10 cellular contexts compared by ENCODE assay signal in genomic region chr19:46783670-46784069, GRCh38. TPM values are rescaled to one million over a fixed set of nuclear protein-coding genes. Genes with fewer than 3 reads are reported as not detected.
DNase-seq lines count a peak whose midpoint lies in the region; ATAC-seq and TF ChIP-seq lines count a peak whose summit lies in the region.
"Had no signal": no experiment of that assay in that cellular context is flagged by ENCODE, and none has a peak within 500 bp of the region (broad histone marks: within the 10 kb centered on the region; RNA-seq: fewer than 3 reads in every experiment).

No MANE protein-coding gene starts in this region.

- H3K9ac ChIP-seq in neural progenitor cell = no peak overlapping the region

- H3K4me1 ChIP-seq in neural progenitor cell = peaks cover 20% of the 10 kb centered on the region

- no peaks in the 10 kb centered on the region for H3K9me3 ChIP-seq in neural progenitor cell (ENCODE audit: low read depth)

- DNase-seq in DMS79 treated with DMSO at 0.1 percent for 48 hours (lab: John Stamatoyannopoulos, UW) (peak; percentile 82), NCI-H1105 (lab: John Stamatoyannopoulos, UW) (peak; percentile 79), neural progenitor cell (ENCODE audit: low spot score) (no peak), hypothalamus (lab: John Stamatoyannopoulos, UW) (no peak), DMS114 treated with DMSO at 0.1 percent for 48 hours (lab: John Stamatoyannopoulos, UW; ENCODE audit: unreplicated experiment) (no peak)
- no peak for DNase-seq in activated naive CD8-positive, alpha-beta T cell treated with anti-CD3 and anti-CD28 coated beads, Interleukin-2, amount 50 U/mL, for 24 hours
- DNase-seq: right cardiac atrium, Right ventricle myocardium superior had no signal

- H3K9me3 Mint-ChIP-seq in activated naive CD8-positive, alpha-beta T cell treated with anti-CD3 and anti-CD28 coated beads, Interleukin-2, amount 50 U/mL, for 24 hours = no peaks in the 10 kb centered on the region
- H3K9me3 Mint-ChIP-seq in neural progenitor cell = no peaks in the 10 kb centered on the region

- peak overlapping the region; percentile 78 for H3K4me2 ChIP-seq in neural progenitor cell

- H3F3A ChIP-seq in neural progenitor cell (ENCODE audit: low read depth) = peaks cover 13% of the 10 kb centered on the region

- H3K36me3 ChIP-seq in neural progenitor cell = no peaks in the 10 kb centered on the region

- H3K4me3 Mint-ChIP-seq in activated naive CD8-positive, alpha-beta T cell treated with anti-CD3 and anti-CD28 coated beads, Interleukin-2, amount 50 U/mL, for 24 hours = peak overlapping the region; percentile 97
- peak overlapping the region; percentile 77 for H3K4me3 Mint-ChIP-seq in neural progenitor cell

- no peak for ATAC-seq in activated naive CD8-positive, alpha-beta T cell treated with anti-CD3 and anti-CD28 coated beads, Interleukin-2, amount 50 U/mL, for 24 hours
- ATAC-seq in GM21528 (IDR thresholded peaks at IDR 0.05; ENCODE audit: low FRiP score, unreplicated experiment) (no peak), HG02973 (IDR thresholded peaks at IDR 0.05; ENCODE audit: unreplicated experiment) (no peak)
- ATAC-seq: right cardiac atrium had no signal

- TF ChIP-seq CTCF in neural progenitor cell (IDR thresholded peaks at IDR 0.05) = no peak

- no peak overlapping the region for H2AFZ ChIP-seq in neural progenitor cell (replicated peaks)

- peaks cover 50% of the 10 kb centered on the region for H4K20me1 ChIP-seq in neural progenitor cell (ENCODE audit: low read depth)

- H3K27ac Mint-ChIP-seq in activated naive CD8-positive, alpha-beta T cell treated with anti-CD3 and anti-CD28 coated beads, Interleukin-2, amount 50 U/mL, for 24 hours = peak overlapping the region; percentile 98
- peak overlapping the region; percentile 94 for H3K27ac Mint-ChIP-seq in neural progenitor cell

- peaks cover 48% of the 10 kb centered on the region for H3K4me1 Mint-ChIP-seq in activated naive CD8-positive, alpha-beta T cell treated with anti-CD3 and anti-CD28 coated beads, Interleukin-2, amount 50 U/mL, for 24 hours
- peaks cover 41% of the 10 kb centered on the region for H3K4me1 Mint-ChIP-seq in neural progenitor cell

- no peak overlapping the region for H3K27ac ChIP-seq in neural progenitor cell

- H3K79me2 ChIP-seq in neural progenitor cell (ENCODE audit: low read depth) = peaks cover 72% of the 10 kb centered on the region

- peaks cover 73% of the 10 kb centered on the region for H3K36me3 Mint-ChIP-seq in activated naive CD8-positive, alpha-beta T cell treated with anti-CD3 and anti-CD28 coated beads, Interleukin-2, amount 50 U/mL, for 24 hours (ENCODE audit: low read depth)
- H3K36me3 Mint-ChIP-seq in neural progenitor cell = peaks cover 10% of the 10 kb centered on the region

- peak overlapping the region; percentile 53 for H3K4me3 ChIP-seq in neural progenitor cell

- H3K27me3 ChIP-seq in neural progenitor cell = no peaks in the 10 kb centered on the region

- no peaks in the 10 kb centered on the region for H3K27me3 Mint-ChIP-seq in activated naive CD8-positive, alpha-beta T cell treated with anti-CD3 and anti-CD28 coated beads, Interleukin-2, amount 50 U/mL, for 24 hours
- H3K27me3 Mint-ChIP-seq in neural progenitor cell (ENCODE audit: insufficient read depth, low read depth) = peaks cover 4% of the 10 kb centered on the region

RNA-seq across cellular contexts. Expression of gene SLC1A5, which starts 4.7 kb away (rescaled TPM):
- 39.5 and 81.6 TPM in 2 replicates for total RNA-seq in neural progenitor cell (ENCODE audit: low replicate concordance)

RNA-seq across cellular contexts. Expression of gene STRN4, which starts 37.4 kb away (rescaled TPM):
- 54.1 and 149 TPM in 2 replicates for total RNA-seq in neural progenitor cell (ENCODE audit: low replicate concordance)

RNA-seq across cellular contexts. Expression of gene FKRP, which starts 37.8 kb away (rescaled TPM):
- total RNA-seq in neural progenitor cell (ENCODE audit: low replicate concordance) = 18.6 and 40.5 TPM in 2 replicates

Comparison
In these comparisons a context has a peak if more than half of its experiments do, and no peak if none do; other contexts are left out.
1. DNase-seq: peak in DMS79 treated with DMSO at 0.1 percent for 48 hours (single experiment) and NCI-H1105 (single experiment); none in activated naive CD8-positive, alpha-beta T cell treated with anti-CD3 and anti-CD28 coated beads, Interleukin-2, amount 50 U/mL, for 24 hours (single experiment), neural progenitor cell (single experiment), hypothalamus (0 of 51) and DMS114 treated with DMSO at 0.1 percent for 48 hours (single experiment).